15 cellular contexts compared by ENCODE assay signal in the genomic region with DNA sequence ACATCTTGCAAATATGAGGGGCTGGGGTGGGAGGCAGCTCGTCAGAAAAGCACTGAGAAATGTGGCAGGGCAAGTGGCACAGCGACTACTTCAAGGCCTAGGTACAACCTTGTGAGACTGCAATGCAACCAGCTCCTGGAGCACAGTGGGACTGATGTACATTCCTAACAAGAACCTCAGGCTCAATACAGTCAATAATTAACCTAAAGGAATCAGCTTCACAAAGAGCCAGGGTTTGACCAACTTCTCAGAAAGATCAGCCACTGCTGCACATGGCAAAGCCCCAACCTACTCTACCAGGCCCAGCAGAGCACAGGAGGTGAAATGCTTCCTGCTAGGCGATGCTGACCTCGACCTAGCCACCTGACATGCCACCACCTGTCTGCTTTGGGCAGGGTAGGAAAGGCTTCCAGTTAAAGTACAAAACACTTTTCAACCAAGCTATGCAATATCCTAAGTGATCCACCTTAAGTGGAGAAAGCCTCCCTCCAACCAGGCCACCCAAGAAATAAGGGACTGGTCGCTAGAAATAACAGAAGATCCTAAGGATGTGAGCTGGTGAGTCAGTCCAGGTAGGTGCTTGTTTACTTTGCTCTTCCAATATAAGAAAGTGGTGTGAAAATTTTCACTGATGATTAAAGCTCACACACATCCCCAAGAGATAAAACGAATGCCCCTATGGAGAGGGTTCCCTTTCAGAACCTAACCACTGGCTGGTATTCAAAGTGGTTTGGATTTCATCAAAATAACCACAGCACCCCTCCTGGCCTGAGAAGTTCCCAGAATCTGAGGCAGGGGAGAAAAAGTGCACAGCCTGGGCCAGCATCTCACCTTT. TPM values are rescaled to one million over a fixed set of nuclear protein-coding genes. Genes with fewer than 3 reads are reported as not detected.
DNase-seq lines count a peak whose midpoint lies in the region; ATAC-seq and TF ChIP-seq lines count a peak whose summit lies in the region.
"Had no signal": no experiment of that assay in that cellular context is flagged by ENCODE, and none has a peak within 500 bp of the region (broad histone marks: within the 10 kb centered on the region; RNA-seq: fewer than 3 reads in every experiment).

No MANE protein-coding gene starts in this region.

- H3K4me1 ChIP-seq in A673 (ENCODE audit: insufficient read depth, low read length, poor library complexity, severe bottlenecking): peaks cover 58% of the 10 kb centered on the region
- peaks cover 30% of the 10 kb centered on the region for H3K4me1 ChIP-seq in endodermal cell (ENCODE audit: control insufficient read depth, insufficient read depth, low read length)
- peaks cover 11 to 38% of the 10 kb centered on the region in 2 donors for H3K4me1 ChIP-seq in naive thymus-derived CD4-positive, alpha-beta T cell (ENCODE audit: control insufficient read depth in 2 of 2, insufficient read depth in 2 of 2, low read length in 2 of 2)
- H3K4me1 ChIP-seq in effector memory CD4-positive, alpha-beta T cell (ENCODE audit: control insufficient read depth, insufficient read depth, low read length, poor library complexity, severe bottlenecking): peaks cover 22% of the 10 kb centered on the region

- intact Hi-C loops in A673 (cut with micrococcal nuclease; ENCODE audit: unreplicated experiment): no loop called here
- intact Hi-C loops in naive thymus-derived CD4-positive, alpha-beta T cell (cut with micrococcal nuclease): loop anchor here in 1 of 2 donors (5.0 kb wide), 1 partner anchor 113 kb away; a partner anchor contains a TSS

- no TSS peak for BruUV-seq in A673 (replicated peaks; lab: Mats Ljungman, UMichigan)

- ATAC-seq in naive thymus-derived CD4-positive, alpha-beta T cell: no peak
- no peak for ATAC-seq in GM21528 (IDR thresholded peaks at IDR 0.05; ENCODE audit: low FRiP score, unreplicated experiment)
- ATAC-seq: heart right ventricle had no signal

- H3K4me3 ChIP-seq in A673 (ENCODE audit: low read depth, low read length, poor library complexity, severe bottlenecking) (peak overlapping the region; percentile 70), endodermal cell (ENCODE audit: low read length) (peak overlapping the region; percentile 84)
- H3K4me3 ChIP-seq in naive thymus-derived CD4-positive, alpha-beta T cell (ENCODE audit: low read length): no peak overlapping the region
- H3K4me3 ChIP-seq in effector memory CD4-positive, alpha-beta T cell (ENCODE audit: insufficient read depth, low read depth, low read length, poor library complexity, severe bottlenecking): no peak overlapping the region
- H3K4me3 ChIP-seq: heart right ventricle had no signal

- H3K9me3 ChIP-seq in A673 (ENCODE audit: low read depth, low read length, poor library complexity, severe bottlenecking) (no peaks in the 10 kb centered on the region), endodermal cell (ENCODE audit: control insufficient read depth, low read length) (no peaks in the 10 kb centered on the region)
- no peaks in the 10 kb centered on the region for H3K9me3 ChIP-seq in naive thymus-derived CD4-positive, alpha-beta T cell (ENCODE audit: control insufficient read depth in 2 of 3, low read length in 3 of 3)
- H3K9me3 ChIP-seq in effector memory CD4-positive, alpha-beta T cell (ENCODE audit: control insufficient read depth, low read length): no peaks in the 10 kb centered on the region
- H3K9me3 ChIP-seq: heart right ventricle had no signal

- DNase-seq in A673 (ENCODE audit: low spot score) (no peak), NCI-H2029 (lab: John Stamatoyannopoulos, UW) (peak; percentile 11), endodermal cell (peak; percentile 49), UCSD-AML1 (lab: John Stamatoyannopoulos, UW; ENCODE audit: unreplicated experiment) (no peak), NCI-H1105 treated with DMSO at 0.1 percent for 48 hours (lab: John Stamatoyannopoulos, UW) (no peak)
- DNase-seq in naive thymus-derived CD4-positive, alpha-beta T cell: no peak
- DNase-seq in effector memory CD4-positive, alpha-beta T cell: no peak
- DNase-seq: activated CD4-positive, alpha-beta T cell treated with anti-CD3 and anti-CD28 coated beads, Interleukin-2, amount 50 U/mL, for 1 hour; activated naive CD4-positive, alpha-beta T cell treated with anti-CD3 and anti-CD28 coated beads for 36 hours; AML-193; HCEC 1CT; heart right ventricle; NCI-H748 treated with DMSO at 0.1 percent for 48 hours had no signal

- CTCF ChIA-PET in A673 (lab: Charles Lee): no interaction called here
- CTCF ChIA-PET in naive thymus-derived CD4-positive, alpha-beta T cell (lab: Charles Lee): no interaction called here

- no peaks in the 10 kb centered on the region for H3K36me3 Mint-ChIP-seq in endodermal cell (ENCODE audit: low read depth)
- peaks cover 0 to 10% (median 3%) of the 10 kb centered on the region in 5 donors for H3K36me3 Mint-ChIP-seq in naive thymus-derived CD4-positive, alpha-beta T cell

- POLR2A ChIA-PET in A673 (lab: Charles Lee; ENCODE audit: low non-redundant PET): no interaction called here
- POLR2A ChIA-PET in naive thymus-derived CD4-positive, alpha-beta T cell (lab: Charles Lee): no interaction called here

- H3K9me3 Mint-ChIP-seq in endodermal cell: no peaks in the 10 kb centered on the region
- H3K9me3 Mint-ChIP-seq in naive thymus-derived CD4-positive, alpha-beta T cell: peaks cover 0 to 6% (median 0%) of the 10 kb centered on the region in 11 donors
- H3K9me3 Mint-ChIP-seq: activated naive CD4-positive, alpha-beta T cell treated with anti-CD3 and anti-CD28 coated beads for 36 hours; dendritic cell treated with granulocyte-macrophage colony-stimulating factor and Interleukin-4, amounts not matched to agents 40 ng/mL and 50 ng/mL, for 4 days had no signal

- H3K27me3 ChIP-seq in A673 (replicated peaks; ENCODE audit: insufficient read depth, low read depth, low read length, poor library complexity) (peaks cover 3% of the 10 kb centered on the region), endodermal cell (ENCODE audit: control insufficient read depth, insufficient read depth, low read length, poor library complexity, severe bottlenecking) (peaks cover 100% of the 10 kb centered on the region)
- H3K27me3 ChIP-seq in naive thymus-derived CD4-positive, alpha-beta T cell (ENCODE audit: control insufficient read depth in 2 of 2, insufficient read depth in 2 of 2, low read length in 2 of 2): peaks cover 8 to 39% of the 10 kb centered on the region in 2 donors
- peaks cover 54% of the 10 kb centered on the region for H3K27me3 ChIP-seq in effector memory CD4-positive, alpha-beta T cell (replicated peaks; ENCODE audit: control insufficient read depth, insufficient read depth, low read length, poor library complexity, severe bottlenecking)

- no peak for TF ChIP-seq CTCF in A673 (conservative IDR thresholded peaks at IDR 0.05; ENCODE audit: low read depth, low read length)
- TF ChIP-seq CTCF in endodermal cell (conservative IDR thresholded peaks at IDR 0.05): no peak

- H3K36me3 ChIP-seq in A673 (ENCODE audit: insufficient read depth, low read length, poor library complexity, severe bottlenecking) (no peaks in the 10 kb centered on the region), endodermal cell (ENCODE audit: control insufficient read depth, insufficient read depth, low read length) (no peaks in the 10 kb centered on the region)
- no peaks in the 10 kb centered on the region for H3K36me3 ChIP-seq in naive thymus-derived CD4-positive, alpha-beta T cell (ENCODE audit: control insufficient read depth in 2 of 3, insufficient read depth in 3 of 3, low read length in 3 of 3)
- no peaks in the 10 kb centered on the region for H3K36me3 ChIP-seq in effector memory CD4-positive, alpha-beta T cell (ENCODE audit: control insufficient read depth, insufficient read depth, low read length)
- H3K36me3 ChIP-seq: heart right ventricle had no signal

- peak overlapping the region; percentile 71 for H3K4me3 Mint-ChIP-seq in endodermal cell
- H3K4me3 Mint-ChIP-seq in naive thymus-derived CD4-positive, alpha-beta T cell: peak overlapping the region in 7 of 10 donors; percentile 25 to 87 (median 56)
- H3K4me3 Mint-ChIP-seq: dendritic cell treated with granulocyte-macrophage colony-stimulating factor and Interleukin-4, amounts not matched to agents 40 ng/mL and 50 ng/mL, for 4 days had no signal

- WGBS in endodermal cell (ENCODE audit: insufficient coverage in 1 of 2, insufficient read length in 1 of 2), 2 experiments: 69 to 100% methylated on average over 2 to 6 of the region's 6 CpGs

- no peak overlapping the region for H3K9ac ChIP-seq in endodermal cell (ENCODE audit: extremely low read depth, low read length, poor library complexity, severe bottlenecking)

- peaks cover 77% of the 10 kb centered on the region for H3K27me3 Mint-ChIP-seq in endodermal cell (ENCODE audit: insufficient read depth)
- H3K27me3 Mint-ChIP-seq in naive thymus-derived CD4-positive, alpha-beta T cell: peaks cover 65 to 87% (median 77%) of the 10 kb centered on the region in 5 donors

- peaks cover 79% of the 10 kb centered on the region for H3K4me1 Mint-ChIP-seq in endodermal cell
- peaks cover 25 to 55% (median 42%) of the 10 kb centered on the region in 7 donors for H3K4me1 Mint-ChIP-seq in naive thymus-derived CD4-positive, alpha-beta T cell

- no peak overlapping the region for H3K27ac Mint-ChIP-seq in endodermal cell
- H3K27ac Mint-ChIP-seq in naive thymus-derived CD4-positive, alpha-beta T cell: no peak overlapping the region
- H3K27ac Mint-ChIP-seq: activated naive CD4-positive, alpha-beta T cell treated with anti-CD3 and anti-CD28 coated beads for 36 hours; dendritic cell treated with granulocyte-macrophage colony-stimulating factor and Interleukin-4, amounts not matched to agents 40 ng/mL and 50 ng/mL, for 4 days had no signal

- H3K27ac ChIP-seq in A673 (ENCODE audit: low read depth, low read length, poor library complexity, severe bottlenecking) (peak overlapping the region; percentile 90), endodermal cell (ENCODE audit: low read depth, low read length) (no peak overlapping the region)
- H3K27ac ChIP-seq in naive thymus-derived CD4-positive, alpha-beta T cell (ENCODE audit: low read depth, low read length): no peak overlapping the region
- no peak overlapping the region for H3K27ac ChIP-seq in effector memory CD4-positive, alpha-beta T cell (ENCODE audit: insufficient read depth, low read length, poor library complexity, severe bottlenecking)
- H3K27ac ChIP-seq: heart right ventricle had no signal

RNA-seq across cellular contexts. Expression of a gene that starts 2.1 kb away (rescaled TPM):
- total RNA-seq in A673 (2021): 16.0 and 17.0 TPM in 2 replicates
- total RNA-seq in endodermal cell: 10 to 100 TPM in 1 of 2 donors, 1 to 10 TPM in 1; 8.4 to 16.2 TPM
- polyA plus RNA-seq in endodermal cell (2013, experiment 1 of 2): 1.7 TPM
- polyA plus RNA-seq in endodermal cell (2013, experiment 2 of 2): 2.0 TPM
- total RNA-seq in naive thymus-derived CD4-positive, alpha-beta T cell: 1 to 10 TPM in 1 of 5 experiments, under 1 TPM in 3, not detected in 1; 0.30 to 2.2 (median 0.62) TPM
- polyA plus RNA-seq in naive thymus-derived CD4-positive, alpha-beta T cell: under 1 TPM; 0.24 to 0.33 TPM

Comparison
In these comparisons a context has a peak if more than half of its experiments do, and no peak if none do; other contexts are left out.
1. DNase-seq: peak in NCI-H2029 (single experiment) and endodermal cell (single experiment); none in A673 (single experiment), naive thymus-derived CD4-positive, alpha-beta T cell (0 of 9), UCSD-AML1 (single experiment), effector memory CD4-positive, alpha-beta T cell (0 of 3) and NCI-H1105 treated with DMSO at 0.1 percent for 48 hours (single experiment).
2. H3K4me3 ChIP-seq: peak in A673 (single experiment) and endodermal cell (single experiment); none in naive thymus-derived CD4-positive, alpha-beta T cell (single experiment) and effector memory CD4-positive, alpha-beta T cell (single experiment).